ENCODE assay signal across 7 cellular contexts in genomic region chr2:208466133-208466919, GRCh38. TPM values are rescaled to one million over a fixed set of nuclear protein-coding genes. Genes with fewer than 3 reads are reported as not detected.
DNase-seq lines count a peak whose midpoint lies in the region; ATAC-seq and TF ChIP-seq lines count a peak whose summit lies in the region.

No MANE protein-coding gene starts in this region.

- ATAC-seq in GM21367 (IDR thresholded peaks at IDR 0.05; ENCODE audit: unreplicated experiment): peak; percentile 91

- H3K36me3 Mint-ChIP-seq in brain: peaks cover 6% of the 10 kb centered on the region

- no peak overlapping the region for H2BK15ac ChIP-seq in mesendoderm (replicated peaks; ENCODE audit: low read depth)

- no peaks in the 10 kb centered on the region for H3K4me1 ChIP-seq in mesendoderm (ENCODE audit: control insufficient read depth, low read depth, low read length)

- H2AK5ac ChIP-seq in mesendoderm (ENCODE audit: low read length): no peak overlapping the region

- WGBS in mesendoderm (ENCODE audit: extremely low coverage, insufficient coverage, low lambda C conversion rate): no CpG with 5 or more reads among the region's 7 CpGs

- H3K9me3 Mint-ChIP-seq in brain: peaks cover 5 to 12% (median 10%) of the 10 kb centered on the region in 5 experiments

- peak; percentile 59 to 70 for TF ChIP-seq CTCF in brain (conservative IDR thresholded peaks at IDR 0.05)

- no peak overlapping the region for H4K5ac ChIP-seq in mesendoderm (ENCODE audit: low read length)

- H3K56ac ChIP-seq in mesendoderm (ENCODE audit: low read length): no peak overlapping the region

- no peak overlapping the region for H3K27ac Mint-ChIP-seq in brain

- no peak overlapping the region for H3K4me2 ChIP-seq in mesendoderm (ENCODE audit: low read length)

- no peak overlapping the region for H3K4me3 Mint-ChIP-seq in brain

- H3K23ac ChIP-seq in mesendoderm (ENCODE audit: low read length): no peak overlapping the region

- H3K36me3 ChIP-seq in mesendoderm (ENCODE audit: control insufficient read depth, insufficient read depth, low read length): no peaks in the 10 kb centered on the region

- H2BK120ac ChIP-seq in mesendoderm (ENCODE audit: low read depth, low read length): no peak overlapping the region

- no peak overlapping the region for H4K8ac ChIP-seq in mesendoderm (ENCODE audit: low read depth, low read length)

- H3K4me3 ChIP-seq in mesendoderm (ENCODE audit: low read length): no peak overlapping the region

- H3K79me1 ChIP-seq in mesendoderm (ENCODE audit: low read length): no peaks in the 10 kb centered on the region

- H3K9ac ChIP-seq in mesendoderm (ENCODE audit: low read length): no peak overlapping the region

- H3K79me2 ChIP-seq in mesendoderm (ENCODE audit: control insufficient read depth, insufficient read depth, low read length): no peaks in the 10 kb centered on the region

- H3K18ac ChIP-seq in mesendoderm (ENCODE audit: low read length): no peak overlapping the region

- peaks cover 9% of the 10 kb centered on the region for H3K4me1 Mint-ChIP-seq in brain

- no peak overlapping the region for H3K27ac ChIP-seq in mesendoderm (ENCODE audit: low read depth, low read length)

- no peak overlapping the region for H2BK5ac ChIP-seq in mesendoderm (ENCODE audit: low read length)

- H3K27me3 ChIP-seq in mesendoderm (ENCODE audit: insufficient read depth, low read length, poor library complexity): no peaks in the 10 kb centered on the region

- no peaks in the 10 kb centered on the region for H3K27me3 Mint-ChIP-seq in brain

- peak; percentile 23 for DNase-seq in GM03348 (ENCODE audit: low spot score)
- peak; percentile 21 for DNase-seq in HK-2 (ENCODE audit: unreplicated experiment)
- peak; percentile 77 for DNase-seq in NCI-H510A treated with DMSO at 0.1 percent for 48 hours (lab: John Stamatoyannopoulos, UW)
- DNase-seq in mesendoderm: peak; percentile 88
- DNase-seq in effector CD4-positive, alpha-beta T cell: no peak

- no peak overlapping the region for H3K4ac ChIP-seq in mesendoderm (ENCODE audit: low read depth, low read length)

RNA-seq across cellular contexts. Expression of gene PTH2R, which starts 59.7 kb away (rescaled TPM):
- 0.37 TPM for polyA plus RNA-seq in brain (ENCODE audit: insufficient read depth, low read depth, low replicate concordance)
- 0.13 TPM for polyA plus RNA-seq in mesendoderm (2013, experiment 1 of 2)
- polyA plus RNA-seq in mesendoderm (2013, experiment 2 of 2): 0.20 TPM
